17 cellular contexts compared by ENCODE assay signal in genomic region chr2:221484761-221485499, GRCh38.
DNase-seq lines count a peak whose midpoint lies in the region; ATAC-seq and TF ChIP-seq lines count a peak whose summit lies in the region.
"Had no signal": no experiment of that assay in that cellular context is flagged by ENCODE, and none has a peak within 500 bp of the region (broad histone marks: within the 10 kb centered on the region; RNA-seq: fewer than 3 reads in every experiment).

No MANE protein-coding gene starts in this region.

- no peaks in the 10 kb centered on the region for H3K9me3 Mint-ChIP-seq in activated CD8-positive, alpha-beta T cell treated with anti-CD3 and anti-CD28 coated beads for 36 hours
- H3K9me3 Mint-ChIP-seq: CD8-positive, alpha-beta T cell had no signal

- peaks cover 0 to 20% of the 10 kb centered on the region in 2 donors for H3K4me1 ChIP-seq in right atrium auricular region

- H3K27me3 ChIP-seq in right atrium auricular region: no peaks in the 10 kb centered on the region

- no peaks in the 10 kb centered on the region for H3K36me3 Mint-ChIP-seq in activated CD8-positive, alpha-beta T cell treated with anti-CD3 and anti-CD28 coated beads for 36 hours (ENCODE audit: low read depth)
- H3K36me3 Mint-ChIP-seq: CD14-positive monocyte; CD8-positive, alpha-beta T cell had no signal

- DNase-seq in AG08395 (ENCODE audit: low spot score): peak; percentile 11
- peak; percentile 81 for DNase-seq in G401 (ENCODE audit: low spot score)
- DNase-seq in cerebellar cortex (ENCODE audit: low spot score): peak; percentile 79
- peak; percentile 59 for DNase-seq in fibroblast of gingiva (ENCODE audit: low read depth)
- no peak for DNase-seq in activated CD8-positive, alpha-beta T cell treated with anti-CD3 and anti-CD28 coated beads for 36 hours
- no peak for DNase-seq in right atrium auricular region (ENCODE audit: low spot score)
- DNase-seq: ACHN; CD8-positive, alpha-beta T cell; COR-L47; DMS153; DMS79 treated with DMSO at 0.1 percent for 48 hours; EL; GDM1 had no signal

- H3K4me1 Mint-ChIP-seq in activated CD8-positive, alpha-beta T cell treated with anti-CD3 and anti-CD28 coated beads for 36 hours (ENCODE audit: low read depth): no peaks in the 10 kb centered on the region
- H3K4me1 Mint-ChIP-seq: CD14-positive monocyte had no signal

- POLR2A ChIA-PET in activated CD8-positive, alpha-beta T cell treated with anti-CD3 and anti-CD28 coated beads for 36 hours (lab: Charles Lee): no interaction called here

- no peak for TF ChIP-seq CTCF in activated CD8-positive, alpha-beta T cell treated with anti-CD3 and anti-CD28 coated beads for 36 hours (IDR thresholded peaks at IDR 0.05)
- no peak for TF ChIP-seq CTCF in right atrium auricular region (IDR thresholded peaks at IDR 0.05)

- H3K27me3 Mint-ChIP-seq in activated CD8-positive, alpha-beta T cell treated with anti-CD3 and anti-CD28 coated beads for 36 hours: no peaks in the 10 kb centered on the region

- no peak overlapping the region for H3K27ac Mint-ChIP-seq in activated CD8-positive, alpha-beta T cell treated with anti-CD3 and anti-CD28 coated beads for 36 hours
- H3K27ac Mint-ChIP-seq: CD14-positive monocyte; CD8-positive, alpha-beta T cell had no signal

- H3K27ac ChIP-seq in right atrium auricular region: peak overlapping the region in 1 of 2 donors; percentile 46

- H3K4me3 ChIP-seq in right atrium auricular region: no peak overlapping the region

- no peaks in the 10 kb centered on the region for H3K9me3 ChIP-seq in right atrium auricular region

- in situ Hi-C loops in G401 (cut with HindIII; ENCODE audit: low sequenced_read_pairs): no loop called here

- no peak overlapping the region for H3K4me3 Mint-ChIP-seq in activated CD8-positive, alpha-beta T cell treated with anti-CD3 and anti-CD28 coated beads for 36 hours
- H3K4me3 Mint-ChIP-seq: CD14-positive monocyte; CD8-positive, alpha-beta T cell had no signal

- H3K36me3 ChIP-seq in right atrium auricular region: peaks cover 11% of the 10 kb centered on the region

- CTCF ChIA-PET in activated CD8-positive, alpha-beta T cell treated with anti-CD3 and anti-CD28 coated beads for 36 hours (lab: Charles Lee): interaction anchor here (1.6 to 2.0 kb wide), 2 partner anchors 14 to 89 kb away, joined by 3 to 6 read pairs; no protein-coding TSS in a partner anchor

- intact Hi-C loops in activated CD8-positive, alpha-beta T cell treated with anti-CD3 and anti-CD28 coated beads for 36 hours (cut with micrococcal nuclease): no loop called here

- ATAC-seq in GM21528 (IDR thresholded peaks at IDR 0.05; ENCODE audit: low FRiP score, unreplicated experiment) (no peak), GM18511 (IDR thresholded peaks at IDR 0.05; ENCODE audit: unreplicated experiment) (no peak)
- no peak for ATAC-seq in activated CD8-positive, alpha-beta T cell treated with anti-CD3 and anti-CD28 coated beads for 36 hours
- ATAC-seq: CD8-positive, alpha-beta T cell; HCT116 had no signal

Comparison
In these comparisons a context has a peak if more than half of its experiments do, and no peak if none do; other contexts are left out.
1. DNase-seq: peak in AG08395 (single experiment), G401 (single experiment), cerebellar cortex (single experiment) and fibroblast of gingiva (single experiment); none in activated CD8-positive, alpha-beta T cell treated with anti-CD3 and anti-CD28 coated beads for 36 hours (single experiment) and right atrium auricular region (single experiment).